Comparison of ENCODE assay signal across 11 cellular contexts in genomic region chr6:111794716-111795452, GRCh38.
DNase-seq lines count a peak whose midpoint lies in the region; ATAC-seq, FAIRE-seq and TF ChIP-seq lines count a peak whose summit lies in the region.
"Had no signal": no experiment of that assay in that cellular context is flagged by ENCODE, and none has a peak within 500 bp of the region (broad histone marks: within the 10 kb centered on the region; RNA-seq: fewer than 3 reads in every experiment).

No MANE protein-coding gene starts in this region.

- CTCF ChIA-PET in GM12878 (lab: Yijun Ruan, JAX) (interaction anchor here (1.2 to 1.8 kb wide), 6 partner anchors 9 to 85 kb away, joined by 3 to 9 read pairs (median 6); no protein-coding TSS in a partner anchor), SK-N-SH (lab: Yijun Ruan, JAX) (interaction anchor here (1.0 kb wide), 1 partner anchor 85 kb away, joined by 5 read pairs; no protein-coding TSS in a partner anchor)

- H3K9ac ChIP-seq in GM12878 (ENCODE audit: control insufficient read depth, insufficient read depth, low read length) = peak overlapping the region; percentile 77; the same call in 1 of the 2 replicates
- H3K9ac ChIP-seq in SK-N-SH = no peak overlapping the region

- TF ChIP-seq EP300 in GM12878 (IDR thresholded peaks at IDR 0.05; ENCODE audit: borderline replicate concordance in 1 of 2, control insufficient read depth in 1 of 2, low read depth in 2 of 2, low read length in 2 of 2) (no peak), SK-N-SH (IDR thresholded peaks at IDR 0.05; ENCODE audit: borderline replicate concordance in 1 of 2, low read depth in 1 of 2, low read length in 1 of 2) (no peak)

- peak overlapping the region; percentile 78 to 98 for H3K4me3 Mint-ChIP-seq in activated T-cell treated with anti-CD3 and anti-CD28 coated beads, Interleukin-2, amount 50 U/mL, for 72 hours
- H3K4me3 Mint-ChIP-seq in stimulated activated memory B cell treated with anti-CD40 and anti-IgM and Interleukin-4, amounts not matched to agents 10 μg/mL and 1 μg/mL and 100 μg/mL, for 72 hours = no peak overlapping the region

- FAIRE-seq in GM12878 (lab: Jason Lieb, UNC) = no peak

- peaks cover 4 to 21% of the 10 kb centered on the region in 2 donors for H3K36me3 Mint-ChIP-seq in activated T-cell treated with anti-CD3 and anti-CD28 coated beads, Interleukin-2, amount 50 U/mL, for 72 hours (ENCODE audit: insufficient read depth in 2 of 2)
- H3K36me3 Mint-ChIP-seq in stimulated activated memory B cell treated with anti-CD40 and anti-IgM and Interleukin-4, amounts not matched to agents 10 μg/mL and 1 μg/mL and 100 μg/mL, for 72 hours = peaks cover 37% of the 10 kb centered on the region

- RAD21 ChIA-PET in GM12878 (lab: Charles Lee; ENCODE audit: unreplicated experiment) = interaction anchor here (1.1 to 4.4 kb wide), 8 partner anchors 10 to 68 kb away, joined by 3 to 22 read pairs (median 8); no protein-coding TSS in a partner anchor

- no peaks in the 10 kb centered on the region; a peak in 1 of 4 replicates for H3K36me3 ChIP-seq in GM12878 (ENCODE audit: control insufficient read depth in 2 of 2, insufficient read depth in 2 of 2, low read length in 1 of 2)
- no peaks in the 10 kb centered on the region for H3K36me3 ChIP-seq in SK-N-SH (replicated peaks in 1 of 2; ENCODE audit: control insufficient read depth in 1 of 2, insufficient read depth in 2 of 2, low read length in 1 of 2)
- H3K36me3 ChIP-seq: cardiac muscle cell had no signal

- POLR2A ChIA-PET in GM12878 (lab: Charles Lee) (interaction anchor here (0.6 to 3.0 kb wide), 6 partner anchors 9 to 49 kb away, joined by 3 to 14 read pairs (median 5); no protein-coding TSS in a partner anchor), SK-N-SH (lab: Yijun Ruan, JAX) (no interaction called here)

- H3K9me2 ChIP-seq in SK-N-SH = no peaks in the 10 kb centered on the region

- no peaks in the 10 kb centered on the region for H3K27me3 Mint-ChIP-seq in activated T-cell treated with anti-CD3 and anti-CD28 coated beads, Interleukin-2, amount 50 U/mL, for 72 hours (ENCODE audit: low read depth)
- no peaks in the 10 kb centered on the region for H3K27me3 Mint-ChIP-seq in stimulated activated memory B cell treated with anti-CD40 and anti-IgM and Interleukin-4, amounts not matched to agents 10 μg/mL and 1 μg/mL and 100 μg/mL, for 72 hours

- in situ Hi-C loops in GM12878 (cut with MboI) = no loop called here

- H4K20me1 ChIP-seq in GM12878 (ENCODE audit: control insufficient read depth, insufficient read depth) = no peaks in the 10 kb centered on the region
- no peaks in the 10 kb centered on the region for H4K20me1 ChIP-seq in SK-N-SH (ENCODE audit: insufficient read depth)

- BruUV-seq in GM12878 (replicated peaks; lab: Mats Ljungman, UMichigan) = no TSS peak

- H3K79me2 ChIP-seq in GM12878 (ENCODE audit: control insufficient read depth, insufficient read depth, low read length) (peaks cover 71% of the 10 kb centered on the region), SK-N-SH (ENCODE audit: insufficient read depth) (peaks cover 26% of the 10 kb centered on the region)

- H3K27ac ChIP-seq in GM12878 (ENCODE audit: control insufficient read depth, insufficient read depth) = peak overlapping the region; percentile 85
- peak overlapping the region in 1 of 2 experiments; percentile 92; a peak in 2 of 4 replicates for H3K27ac ChIP-seq in SK-N-SH (ENCODE audit: low read depth in 2 of 2, low read length in 1 of 2)
- H3K27ac ChIP-seq: cardiac muscle cell had no signal

- no peaks in the 10 kb centered on the region for H3K9me3 Mint-ChIP-seq in activated T-cell treated with anti-CD3 and anti-CD28 coated beads, Interleukin-2, amount 50 U/mL, for 72 hours
- no peaks in the 10 kb centered on the region for H3K9me3 Mint-ChIP-seq in stimulated activated memory B cell treated with anti-CD40 and anti-IgM and Interleukin-4, amounts not matched to agents 10 μg/mL and 1 μg/mL and 100 μg/mL, for 72 hours

- TF ChIP-seq POLR2A in GM12878 (IDR thresholded peaks at IDR 0.05; ENCODE audit: low read depth, low read length) = no peak

- peak in 1 of 2 donors; percentile 32 for DNase-seq in activated T-cell treated with anti-CD3 and anti-CD28 coated beads, Interleukin-2, amount 50 U/mL, for 72 hours
- DNase-seq in activated T-cell treated with anti-CD3 and anti-CD28 coated beads, Interleukin-2, amount 50 U/mL, for 1 hour = no peak
- peak; percentile 45 for DNase-seq in NCI-H69 (lab: John Stamatoyannopoulos, UW)
- DNase-seq in GM12878 (ENCODE audit: low read depth, low spot score) = no peak
- DNase-seq in SK-N-SH = no peak
- no peak for DNase-seq in NCI-H526 treated with DMSO at 0.1 percent for 48 hours (lab: John Stamatoyannopoulos, UW)
- DNase-seq: T-helper 9 cell had no signal

- TF ChIP-seq CTCF in GM12878 (IDR thresholded peaks at IDR 0.05 in 2 of 3, conservative IDR thresholded peaks at IDR 0.05 in 1 of 3; ENCODE audit: control insufficient read depth in 2 of 3, extremely low read depth in 1 of 3, insufficient read depth in 1 of 3, low read depth in 3 of 3, low read length in 3 of 3) (no peak), SK-N-SH (IDR thresholded peaks at IDR 0.05) (no peak)

- TF ChIP-seq RAD21 in GM12878 (IDR thresholded peaks at IDR 0.05; ENCODE audit: insufficient read depth, low read depth, low read length) (no peak; the same call in 1 of the 2 replicates), SK-N-SH (IDR thresholded peaks at IDR 0.05; ENCODE audit: low read length) (no peak)

- H3K4me2 ChIP-seq in GM12878 (ENCODE audit: control insufficient read depth, insufficient read depth) (peak overlapping the region; percentile 74), SK-N-SH (no peak overlapping the region)

- H3K27ac Mint-ChIP-seq in activated T-cell treated with anti-CD3 and anti-CD28 coated beads, Interleukin-2, amount 50 U/mL, for 72 hours = peak overlapping the region; percentile 100
- peak overlapping the region; percentile 24 for H3K27ac Mint-ChIP-seq in stimulated activated memory B cell treated with anti-CD40 and anti-IgM and Interleukin-4, amounts not matched to agents 10 μg/mL and 1 μg/mL and 100 μg/mL, for 72 hours

- 63% methylated on average over 6 of the region's 6 CpGs for WGBS in GM12878 (ENCODE audit: insufficient coverage, insufficient replicate concordance, low lambda C conversion rate, missing lambda C conversion rate)
- WGBS in SK-N-SH (ENCODE audit: low lambda C conversion rate) = 82% methylated on average over 6 of the region's 6 CpGs

- H3K4me1 ChIP-seq in GM12878 (ENCODE audit: control insufficient read depth, insufficient read depth, low read length) (peaks cover 29% of the 10 kb centered on the region), SK-N-SH (ENCODE audit: control insufficient read depth in 1 of 2, insufficient read depth in 2 of 2, low read depth in 1 of 2, low read length in 1 of 2) (peaks cover 12 to 40% of the 10 kb centered on the region in 2 experiments; a peak in 3 of 4 replicates)

- H3K9me3 ChIP-seq in GM12878 (replicated peaks; ENCODE audit: control insufficient read depth, insufficient read depth, low read length) = no peaks in the 10 kb centered on the region
- H3K9me3 ChIP-seq in SK-N-SH = no peaks in the 10 kb centered on the region

- peak overlapping the region; percentile 13; the same call in 1 of the 2 replicates for H3K4me3 ChIP-seq in GM12878
- H3K4me3 ChIP-seq in SK-N-SH (ENCODE audit: low read depth in 2 of 2, low read length in 1 of 2) = no peak overlapping the region
- H3K4me3 ChIP-seq: cardiac muscle cell, lung had no signal

- SMC1A ChIA-PET in GM12878 (lab: Charles Lee; ENCODE audit: uncharacterized antibody, unreplicated experiment) = interaction anchor here (1.0 to 7.3 kb wide), 11 partner anchors 9 to 73 kb away, joined by 3 to 71 read pairs (median 7); no protein-coding TSS in a partner anchor

- no peaks in the 10 kb centered on the region for H3K27me3 ChIP-seq in GM12878 (replicated peaks in 1 of 2; ENCODE audit: control insufficient read depth in 2 of 2, insufficient read depth in 2 of 2, low read length in 1 of 2)
- H3K27me3 ChIP-seq in SK-N-SH (ENCODE audit: insufficient read depth) = no peaks in the 10 kb centered on the region
- H3K27me3 ChIP-seq: cardiac muscle cell had no signal

- no peaks in the 10 kb centered on the region for H3F3A ChIP-seq in SK-N-SH (replicated peaks; ENCODE audit: insufficient read depth)

- peak; percentile 83 to 86 for ATAC-seq in activated T-cell treated with anti-CD3 and anti-CD28 coated beads, Interleukin-2, amount 50 U/mL, for 72 hours (replicated peaks in 1 of 2)
- ATAC-seq in GM12878 (peak; percentile 74), HG03039 (IDR thresholded peaks at IDR 0.05; ENCODE audit: unreplicated experiment) (no peak)
- no peak for ATAC-seq in stimulated activated memory B cell treated with anti-CD40 and anti-IgM and Interleukin-4, amounts not matched to agents 10 μg/mL and 1 μg/mL and 100 μg/mL, for 72 hours

- intact Hi-C loops in GM12878 (cut with micrococcal nuclease; ENCODE audit: unreplicated experiment) = loop anchor here (1.0 to 5.0 kb wide), 3 partner anchors 9 to 77 kb away; partner anchors contain the start of gene FYN

- H2AFZ ChIP-seq in GM12878 (ENCODE audit: control insufficient read depth, low read depth, low read length) (0 out of 2 replicates have a peak overlapping the region, but pooled peaks have one; percentile 24), SK-N-SH (ENCODE audit: low read depth) (no peak overlapping the region)

- H3K4me1 Mint-ChIP-seq in activated T-cell treated with anti-CD3 and anti-CD28 coated beads, Interleukin-2, amount 50 U/mL, for 72 hours (ENCODE audit: low read depth) = peaks cover 23% of the 10 kb centered on the region
- H3K4me1 Mint-ChIP-seq in stimulated activated memory B cell treated with anti-CD40 and anti-IgM and Interleukin-4, amounts not matched to agents 10 μg/mL and 1 μg/mL and 100 μg/mL, for 72 hours = peaks cover 32% of the 10 kb centered on the region

TF ChIP-seq in GM12878, 131 proteins besides CTCF, POLR2A, EP300 and RAD21 (continues in another document):
- no peak for TF ChIP-seq EZH2 (IDR thresholded peaks at IDR 0.05; ENCODE audit: borderline replicate concordance, control insufficient read depth, low read depth, low read length)
- TF ChIP-seq RCOR1 (conservative IDR thresholded peaks at IDR 0.05; ENCODE audit: low read depth, low read length) = no peak

TF ChIP-seq in SK-N-SH, 30 proteins besides CTCF, POLR2A, EP300 and RAD21:
- TF ChIP-seq TCF12 (IDR thresholded peaks at IDR 0.05) (no peak), PBX3 (IDR thresholded peaks at IDR 0.05) (no peak), YY1 (IDR thresholded peaks at IDR 0.05; ENCODE audit: low read depth) (no peak), RCOR1 (IDR thresholded peaks at IDR 0.05; ENCODE audit: low read length) (no peak), MEF2A (IDR thresholded peaks at IDR 0.05; ENCODE audit: borderline replicate concordance, low read depth) (no peak)

Comparison
In these comparisons a context has a peak if more than half of its experiments do, and no peak if none do; other contexts are left out.
1. ATAC-seq: peak in activated T-cell treated with anti-CD3 and anti-CD28 coated beads, Interleukin-2, amount 50 U/mL, for 72 hours (2 of 2) and GM12878 (single experiment); none in stimulated activated memory B cell treated with anti-CD40 and anti-IgM and Interleukin-4, amounts not matched to agents 10 μg/mL and 1 μg/mL and 100 μg/mL, for 72 hours (single experiment) and HG03039 (single experiment).